27 cellular contexts compared by ENCODE assay signal in the genomic region with DNA sequence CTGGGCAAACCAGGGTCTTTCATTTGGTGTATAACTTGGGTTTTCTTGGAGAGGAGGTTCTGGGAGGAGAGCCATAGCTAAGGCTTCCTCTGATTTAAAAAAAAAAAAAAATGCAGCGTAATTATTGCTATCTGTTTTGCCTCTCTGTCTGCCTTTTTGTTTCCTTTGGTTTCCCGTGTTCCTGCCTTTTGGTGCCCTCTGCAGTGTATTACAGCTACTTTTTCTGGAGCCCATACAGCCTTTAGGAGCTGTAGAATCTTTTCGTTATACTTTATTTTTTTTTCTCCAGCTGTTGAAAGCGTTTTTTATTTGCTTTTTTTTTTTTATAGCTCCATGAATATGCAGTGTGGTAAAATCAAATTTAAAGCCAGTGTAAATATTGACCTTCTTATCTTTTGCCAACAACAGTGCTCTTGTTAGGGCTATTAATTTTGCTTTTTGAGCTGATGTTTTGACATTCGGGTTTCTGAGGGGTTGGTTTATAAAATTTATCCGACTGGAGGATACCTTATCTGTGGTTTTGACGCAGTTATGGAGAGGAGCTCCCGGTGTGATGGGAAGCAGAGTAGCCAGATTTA. TPM values are rescaled to one million over a fixed set of nuclear protein-coding genes. Genes with fewer than 3 reads are reported as not detected.
A peak's percentile ranks its signal among the peaks of the same experiment; 100 is the strongest.
DNase-seq lines count a peak whose midpoint lies in the region; ATAC-seq, FAIRE-seq and TF ChIP-seq lines count a peak whose summit lies in the region.
"Had no signal": no experiment of that assay in that cellular context is flagged by ENCODE, and none has a peak within 500 bp of the region (broad histone marks: within the 10 kb centered on the region; RNA-seq: fewer than 3 reads in every experiment).

No MANE protein-coding gene starts in this region.

- TF ChIP-seq CTCF in VCaP (conservative IDR thresholded peaks at IDR 0.05) = peak; percentile 63
- TF ChIP-seq CTCF in pancreas (IDR thresholded peaks at IDR 0.05) = no peak
- no peak for TF ChIP-seq CTCF in foreskin keratinocyte (conservative IDR thresholded peaks at IDR 0.05)

- peak overlapping the region in 2 of 4 donors; percentile 12 to 15 for H3K4me3 ChIP-seq in pancreas
- H3K4me3 ChIP-seq: breast epithelium, heart right ventricle, SJSA1, tibial nerve had no signal

- H3K4me1 ChIP-seq in pancreas (peaks cover 11 to 29% (median 26%) of the 10 kb centered on the region in 3 donors), foreskin keratinocyte (no peaks in the 10 kb centered on the region)
- H3K4me1 ChIP-seq: breast epithelium, heart right ventricle, parathyroid adenoma, SJSA1, tibial nerve had no signal

- H3K27ac ChIP-seq in VCaP (peak overlapping the region; percentile 68), pancreas (peak overlapping the region in 2 of 4 donors; percentile 17 to 53), foreskin keratinocyte (no peak overlapping the region)
- H3K27ac ChIP-seq: breast epithelium, heart right ventricle, parathyroid adenoma, SJSA1, tibial nerve had no signal

- WGBS in pancreas, 2 donors = 7 to 14% methylated on average over 8 of the region's 8 CpGs

- no peaks in the 10 kb centered on the region for H3K9me3 ChIP-seq in pancreas

- no peaks in the 10 kb centered on the region for H3K36me3 ChIP-seq in pancreas
- H3K36me3 ChIP-seq: breast epithelium, heart right ventricle, SJSA1, tibial nerve had no signal

- H3K27me3 ChIP-seq in pancreas (no peaks in the 10 kb centered on the region), foreskin keratinocyte (no peaks in the 10 kb centered on the region)
- H3K27me3 ChIP-seq: breast epithelium, heart right ventricle, SJSA1, tibial nerve had no signal

- ATAC-seq in pancreas = peak; percentile 49 to 75 (median 70)
- no peak for ATAC-seq in GM18873 (IDR thresholded peaks at IDR 0.05; ENCODE audit: low FRiP score, unreplicated experiment)
- ATAC-seq in foreskin keratinocyte = no peak
- ATAC-seq: CD8-positive, alpha-beta T cell; heart right ventricle; left cardiac atrium; right cardiac atrium had no signal

- intact Hi-C loops in pancreas (cut with DNase I) = no loop called here

- no peak for FAIRE-seq in pancreas (lab: Jason Lieb, UNC)
- FAIRE-seq: A204.1 had no signal

- DNase-seq in NCI-H1417 (lab: John Stamatoyannopoulos, UW) (peak in 2 of 3 experiments; percentile 19 to 76), NCI-H1417 treated with DMSO at 0.1 percent for 48 hours (lab: John Stamatoyannopoulos, UW) (no peak), NCI-H146 treated with DMSO at 0.1 percent for 48 hours (lab: John Stamatoyannopoulos, UW; ENCODE audit: unreplicated experiment) (peak; percentile 25), pancreas (no peak), foreskin keratinocyte (no peak), cerebellum (ENCODE audit: low spot score) (no peak)
- DNase-seq: activated CD4-positive, alpha-beta T cell treated with anti-CD3 and anti-CD28 coated beads, Interleukin-2, amount 50 U/mL, for 48 hours; activated CD8-positive, alpha-beta memory T cell treated with anti-CD3 and anti-CD28 coated beads, Interleukin-2, amount 50 U/mL, for 4 hours; activated naive CD4-positive, alpha-beta T cell treated with anti-CD3 and anti-CD28 coated beads for 36 hours; AML-193; CD8-positive, alpha-beta T cell; effector CD4-positive, alpha-beta T cell; heart right ventricle; HFFc6; left cardiac atrium; MV-4-11; NCI-H2081 treated with DMSO at 0.1 percent for 48 hours; right cardiac atrium; stimulated activated CD4-positive, alpha-beta T cell treated with anti-CD3 and anti-CD28 coated beads, Interleukin-2, amount 100 ng/mL, for 24 hours; T-helper 1 cell had no signal

RNA-seq across cellular contexts. Expression of gene ZNF493, which starts 38.1 kb away (rescaled TPM):
- total RNA-seq in pancreas (10 to 100 TPM in 5 of 6 donors, 1 to 10 TPM in 1; 9.6 to 24.1 (median 14.7) TPM), foreskin keratinocyte (3.2 and 3.6 TPM in 2 replicates), cerebellum (125 TPM)
- polyA plus RNA-seq in pancreas (10 to 100 TPM in 1 of 2 donors, 1 to 10 TPM in 1; 9.7 to 10.2 TPM), foreskin keratinocyte (0.43 and 0.45 TPM in 2 replicates)

Comparison
In these comparisons a context has a peak if more than half of its experiments do, and no peak if none do; other contexts are left out.
1. DNase-seq: peak in NCI-H1417 (2 of 3) and NCI-H146 treated with DMSO at 0.1 percent for 48 hours (single experiment); none in NCI-H1417 treated with DMSO at 0.1 percent for 48 hours (single experiment), pancreas (0 of 6), foreskin keratinocyte (0 of 2) and cerebellum (single experiment).
2. ATAC-seq: peak in pancreas (4 of 4); none in GM18873 (single experiment) and foreskin keratinocyte (single experiment).